ENCODE assay signal across 15 cellular contexts in genomic region chr13:79258489-79258888, GRCh38.
A peak's percentile ranks its signal among the peaks of the same experiment; 100 is the strongest.
DNase-seq lines count a peak whose midpoint lies in the region; ATAC-seq lines count a peak whose summit lies in the region.
"Had no signal": no experiment of that assay in that cellular context is flagged by ENCODE, and none has a peak within 500 bp of the region (broad histone marks: within the 10 kb centered on the region; RNA-seq: fewer than 3 reads in every experiment).

No MANE protein-coding gene starts in this region.

- H3K9me3 Mint-ChIP-seq in activated T-cell treated with anti-CD3 and anti-CD28 coated beads, Interleukin-2, amount 50 U/mL, for 4 hours: no peaks in the 10 kb centered on the region
- H3K9me3 Mint-ChIP-seq: activated naive CD4-positive, alpha-beta T cell treated with anti-CD3 and anti-CD28 coated beads, Interleukin-2, amount 50 U/mL, for 24 hours had no signal

- H3K27me3 Mint-ChIP-seq in activated T-cell treated with anti-CD3 and anti-CD28 coated beads, Interleukin-2, amount 50 U/mL, for 4 hours (ENCODE audit: low read depth): peaks cover 5% of the 10 kb centered on the region

- ATAC-seq in GM18519 (IDR thresholded peaks at IDR 0.05; ENCODE audit: low FRiP score, unreplicated experiment) (peak; percentile 81), GM21381 (IDR thresholded peaks at IDR 0.05; ENCODE audit: unreplicated experiment) (peak; percentile 90), HG03045 (IDR thresholded peaks at IDR 0.05; ENCODE audit: unreplicated experiment) (peak; percentile 81), esophagus mucosa (no peak), GM18861 (IDR thresholded peaks at IDR 0.05; ENCODE audit: unreplicated experiment) (no peak)
- no peak for ATAC-seq in activated T-cell treated with anti-CD3 and anti-CD28 coated beads, Interleukin-2, amount 50 U/mL, for 4 hours

- H3K4me1 Mint-ChIP-seq in activated T-cell treated with anti-CD3 and anti-CD28 coated beads, Interleukin-2, amount 50 U/mL, for 4 hours (ENCODE audit: low read depth): no peaks in the 10 kb centered on the region
- H3K4me1 Mint-ChIP-seq: activated naive CD4-positive, alpha-beta T cell treated with anti-CD3 and anti-CD28 coated beads, Interleukin-2, amount 50 U/mL, for 24 hours had no signal

- no peak overlapping the region for H3K4me3 Mint-ChIP-seq in activated T-cell treated with anti-CD3 and anti-CD28 coated beads, Interleukin-2, amount 50 U/mL, for 4 hours
- H3K4me3 Mint-ChIP-seq: activated naive CD4-positive, alpha-beta T cell treated with anti-CD3 and anti-CD28 coated beads, Interleukin-2, amount 50 U/mL, for 24 hours had no signal

- H3K36me3 Mint-ChIP-seq in activated T-cell treated with anti-CD3 and anti-CD28 coated beads, Interleukin-2, amount 50 U/mL, for 4 hours (ENCODE audit: insufficient read depth): no peaks in the 10 kb centered on the region
- H3K36me3 Mint-ChIP-seq: activated naive CD4-positive, alpha-beta T cell treated with anti-CD3 and anti-CD28 coated beads, Interleukin-2, amount 50 U/mL, for 24 hours had no signal

- peak; percentile 8 for DNase-seq in NK-92 (lab: John Stamatoyannopoulos, UW; ENCODE audit: unreplicated experiment)
- DNase-seq in activated T-cell treated with anti-CD3 and anti-CD28 coated beads, Interleukin-2, amount 50 U/mL, for 4 hours: no peak
- DNase-seq in activated CD4-positive, alpha-beta T cell treated with anti-CD3 and anti-CD28 coated beads, Interleukin-2, amount 50 U/mL, for 1 hour: no peak
- DNase-seq: effector CD8-positive, alpha-beta T cell; NCI-H1092 treated with DMSO at 0.1 percent for 48 hours; PC-9; posterior cingulate gyrus; transverse colon; WERI-Rb-1 had no signal

Comparison
In these comparisons a context has a peak if more than half of its experiments do, and no peak if none do; other contexts are left out.
1. ATAC-seq: peak in GM18519 (single experiment), GM21381 (single experiment) and HG03045 (single experiment); none in esophagus mucosa (single experiment), GM18861 (single experiment) and activated T-cell treated with anti-CD3 and anti-CD28 coated beads, Interleukin-2, amount 50 U/mL, for 4 hours (0 of 2).